Comparison of ENCODE assay signal across 9 cellular contexts in genomic region chr2:19355931-19356544, GRCh38. TPM values are rescaled to one million over a fixed set of nuclear protein-coding genes. Genes with fewer than 3 reads are reported as not detected.
DNase-seq lines count a peak whose midpoint lies in the region; ATAC-seq and TF ChIP-seq lines count a peak whose summit lies in the region.
"Had no signal": no experiment of that assay in that cellular context is flagged by ENCODE, and none has a peak within 500 bp of the region (broad histone marks: within the 10 kb centered on the region; RNA-seq: fewer than 3 reads in every experiment).

No MANE protein-coding gene starts in this region.

- H3K27me3 Mint-ChIP-seq in activated naive CD4-positive, alpha-beta T cell treated with anti-CD3 and anti-CD28 coated beads, Interleukin-2, amount 50 U/mL, for 24 hours = peaks cover 67% of the 10 kb centered on the region
- peaks cover 92% of the 10 kb centered on the region for H3K27me3 Mint-ChIP-seq in type B pancreatic cell

- ATAC-seq in activated naive CD4-positive, alpha-beta T cell treated with anti-CD3 and anti-CD28 coated beads, Interleukin-2, amount 50 U/mL, for 72 hours = no peak
- ATAC-seq: right lobe of liver had no signal

- no peaks in the 10 kb centered on the region for H3K36me3 ChIP-seq in mesodermal cell (ENCODE audit: control insufficient read depth, insufficient read depth, low read length)
- H3K36me3 ChIP-seq: right lobe of liver had no signal

- no peak for DNase-seq in activated naive CD4-positive, alpha-beta T cell (lab: John Stamatoyannopoulos, UW)
- peak; percentile 42 for DNase-seq in choroid plexus epithelial cell (ENCODE audit: low read depth)
- no peak for DNase-seq in type B pancreatic cell (ENCODE audit: extremely low spot score, unreplicated experiment)
- DNase-seq in stimulated activated CD4-positive, alpha-beta T cell treated with anti-CD3 and anti-CD28 coated beads, Interleukin-4, amount 100 ng/mL, for 24 hours = no peak
- no peak for DNase-seq in DMS53 treated with DMSO at 0.1 percent for 48 hours (lab: John Stamatoyannopoulos, UW; ENCODE audit: unreplicated experiment)
- DNase-seq in activated naive CD4-positive, alpha-beta T cell treated with anti-CD3 and anti-CD28 coated beads, Interleukin-2, amount 50 U/mL, for 72 hours (ENCODE audit: low spot score in 2 of 2) = no peak
- DNase-seq: right lobe of liver had no signal

- whole genome bisulfite sequencing in mesodermal cell (ENCODE audit: insufficient coverage in 2 of 2), 2 experiments = 4% methylated on average over 30 to 32 of the region's 35 CpGs

- peaks cover 40% of the 10 kb centered on the region for H3K4me1 Mint-ChIP-seq in activated naive CD4-positive, alpha-beta T cell treated with anti-CD3 and anti-CD28 coated beads, Interleukin-2, amount 50 U/mL, for 24 hours
- peaks cover 27% of the 10 kb centered on the region for H3K4me1 Mint-ChIP-seq in type B pancreatic cell (ENCODE audit: unreplicated experiment)

- TF ChIP-seq CTCF in choroid plexus epithelial cell (conservative IDR thresholded peaks at IDR 0.05; ENCODE audit: low read depth, low read length) (no peak), type B pancreatic cell (conservative IDR thresholded peaks at IDR 0.05) (no peak)

- H3K9me3 ChIP-seq in mesodermal cell (ENCODE audit: control insufficient read depth, low read length) = no peaks in the 10 kb centered on the region
- H3K9me3 ChIP-seq: right lobe of liver had no signal

- H3K9me3 Mint-ChIP-seq in activated naive CD4-positive, alpha-beta T cell treated with anti-CD3 and anti-CD28 coated beads, Interleukin-2, amount 50 U/mL, for 24 hours = no peaks in the 10 kb centered on the region
- no peaks in the 10 kb centered on the region for H3K9me3 Mint-ChIP-seq in type B pancreatic cell
- no peaks in the 10 kb centered on the region for H3K9me3 Mint-ChIP-seq in activated naive CD4-positive, alpha-beta T cell treated with anti-CD3 and anti-CD28 coated beads, Interleukin-2, amount 50 U/mL, for 72 hours

- no peak overlapping the region for H3K27ac Mint-ChIP-seq in activated naive CD4-positive, alpha-beta T cell treated with anti-CD3 and anti-CD28 coated beads, Interleukin-2, amount 50 U/mL, for 24 hours
- peak overlapping the region; percentile 51 for H3K27ac Mint-ChIP-seq in type B pancreatic cell
- no peak overlapping the region for H3K27ac Mint-ChIP-seq in activated naive CD4-positive, alpha-beta T cell treated with anti-CD3 and anti-CD28 coated beads, Interleukin-2, amount 50 U/mL, for 72 hours

- no peaks in the 10 kb centered on the region for H3K36me3 Mint-ChIP-seq in activated naive CD4-positive, alpha-beta T cell treated with anti-CD3 and anti-CD28 coated beads, Interleukin-2, amount 50 U/mL, for 24 hours
- H3K36me3 Mint-ChIP-seq in type B pancreatic cell = peaks cover 29% of the 10 kb centered on the region
- H3K36me3 Mint-ChIP-seq in activated naive CD4-positive, alpha-beta T cell treated with anti-CD3 and anti-CD28 coated beads, Interleukin-2, amount 50 U/mL, for 72 hours = peaks cover 6 to 47% of the 10 kb centered on the region in 2 donors

- H3K4me3 Mint-ChIP-seq in activated naive CD4-positive, alpha-beta T cell treated with anti-CD3 and anti-CD28 coated beads, Interleukin-2, amount 50 U/mL, for 24 hours = peak overlapping the region; percentile 7
- peak overlapping the region; percentile 92 for H3K4me3 Mint-ChIP-seq in type B pancreatic cell

- peak overlapping the region; percentile 76 for H3K4me3 ChIP-seq in choroid plexus epithelial cell (ENCODE audit: low read depth, low read length)
- H3K4me3 ChIP-seq in mesodermal cell (ENCODE audit: extremely low read depth, insufficient read depth, low read length, poor library complexity, severe bottlenecking) = peak overlapping the region; percentile 11
- H3K4me3 ChIP-seq: right lobe of liver had no signal

- H3K4me1 ChIP-seq in mesodermal cell (ENCODE audit: control insufficient read depth, insufficient read depth, low read length, poor library complexity, severe bottlenecking) = peaks cover 21% of the 10 kb centered on the region

- H3K27ac ChIP-seq in mesodermal cell (ENCODE audit: low read depth, low read length, severe bottlenecking) = no peak overlapping the region
- H3K27ac ChIP-seq: right lobe of liver had no signal

RNA-seq across cellular contexts. Expression of gene OSR1, which starts 2.4 kb away (rescaled TPM):
- 1.0 TPM for polyA plus RNA-seq in mesodermal cell (2013, experiment 1 of 2)
- 0.86 TPM for polyA plus RNA-seq in mesodermal cell (2013, experiment 2 of 2)
- total RNA-seq in type B pancreatic cell (ENCODE audit: low replicate concordance) = 9.5 and 55.7 TPM in 2 replicates
- not detected for total RNA-seq in activated naive CD4-positive, alpha-beta T cell treated with anti-CD3 and anti-CD28 coated beads, Interleukin-2, amount 50 U/mL, for 72 hours

Comparison
In these comparisons a context has a peak if more than half of its experiments do, and no peak if none do; other contexts are left out.
1. RNA of gene OSR1, which starts 2.4 kb away (total RNA-seq): 9.5 to 55.7 TPM in type B pancreatic cell; not detected in activated naive CD4-positive, alpha-beta T cell treated with anti-CD3 and anti-CD28 coated beads, Interleukin-2, amount 50 U/mL, for 72 hours; every median in the first group is over 10 times any median in the second.